Comparison of ENCODE assay signal across 1 cellular context in genomic region chr9:93533863-93534262, GRCh38.
TF ChIP-seq lines count a peak whose summit lies in the region.

No MANE protein-coding gene starts in this region.

TF ChIP-seq in K562, 482 proteins besides CTCF, POLR2A, EP300 and RAD21:
- TF ChIP-seq TBL1XR1 (IDR thresholded peaks at IDR 0.05; ENCODE audit: low read length in 2 of 2) (no peak), FOXJ3 (CRISPR knock-in tag; IDR thresholded peaks at IDR 0.05) (no peak), ETS1 (conservative IDR thresholded peaks at IDR 0.05; ENCODE audit: control insufficient read depth, low read depth, low read length) (no peak), ZNF24 (IDR thresholded peaks at IDR 0.05) (no peak), TCFL5 (CRISPR knock-in tag; conservative IDR thresholded peaks at IDR 0.05) (no peak), NCOR1 (IDR thresholded peaks at IDR 0.05) (no peak), MED1 (CRISPR knock-in tag; IDR thresholded peaks at IDR 0.05; ENCODE audit: borderline replicate concordance) (no peak), KLF1 (tag; IDR thresholded peaks at IDR 0.05) (no peak), ZNF639 (CRISPR knock-in tag; conservative IDR thresholded peaks at IDR 0.05 in 1 of 2, IDR thresholded peaks at IDR 0.05 in 1 of 2) (no peak), KLF10 (CRISPR knock-in tag; IDR thresholded peaks at IDR 0.05) (no peak), NFYB (IDR thresholded peaks at IDR 0.05; ENCODE audit: extremely low read depth, insufficient read length) (no peak), ZNF79 (CRISPR knock-in tag; IDR thresholded peaks at IDR 0.05; ENCODE audit: low read depth) (no peak), IFI16 (CRISPR knock-in tag; IDR thresholded peaks at IDR 0.05) (no peak), WHSC1 (IDR thresholded peaks at IDR 0.05; ENCODE audit: low read length) (no peak), ZBTB34 (CRISPR knock-in tag; IDR thresholded peaks at IDR 0.05) (no peak), SIN3B (IDR thresholded peaks at IDR 0.05; ENCODE audit: low read depth) (no peak), ELF1 (tag; IDR thresholded peaks at IDR 0.05) (no peak), ZNF239 (CRISPR knock-in tag; IDR thresholded peaks at IDR 0.05) (no peak)
